16 cellular contexts compared by ENCODE assay signal in genomic region chr18:49845629-49846252, GRCh38.
"Had no signal": no experiment of that assay in that cellular context is flagged by ENCODE, and none has a peak within 500 bp of the region (broad histone marks: within the 10 kb centered on the region; RNA-seq: fewer than 3 reads in every experiment).

No MANE protein-coding gene starts in this region.

- ATAC-seq: activated T-helper 17 cell treated with anti-CD3 and anti-CD28 coated beads, Interleukin-2, amount 50 U/mL, for 72 hours; stimulated activated memory B cell treated with anti-CD40 and anti-IgM and Interleukin-4, amounts not matched to agents 10 μg/mL and 1 μg/mL and 100 μg/mL, for 72 hours had no signal

- H3K9me3 Mint-ChIP-seq: activated B cell treated with CpG ODN at 0.5 μM for 24 hours; activated CD4-positive, alpha-beta T cell treated with anti-CD3 and anti-CD28 coated beads, Interleukin-2, amount 10 ng/mL, durations not matched to agents 7 days and 5 days; activated naive CD4-positive, alpha-beta T cell treated with anti-CD3 and anti-CD28 coated beads, Interleukin-2, amount 10 ng/mL, durations not matched to agents 7 days and 5 days; activated T-helper 17 cell treated with anti-CD3 and anti-CD28 coated beads, Interleukin-2, amount 50 U/mL, for 72 hours; stimulated activated memory B cell treated with anti-CD40 and anti-IgM and Interleukin-4, amounts not matched to agents 10 μg/mL and 1 μg/mL and 100 μg/mL, for 72 hours had no signal

- H3K4me3 Mint-ChIP-seq: activated B cell treated with CpG ODN at 0.5 μM for 24 hours; activated CD4-positive, alpha-beta T cell treated with anti-CD3 and anti-CD28 coated beads, Interleukin-2, amount 10 ng/mL, durations not matched to agents 7 days and 5 days; activated naive CD4-positive, alpha-beta T cell treated with anti-CD3 and anti-CD28 coated beads, Interleukin-2, amount 10 ng/mL, durations not matched to agents 7 days and 5 days; activated T-helper 17 cell treated with anti-CD3 and anti-CD28 coated beads, Interleukin-2, amount 50 U/mL, for 72 hours; stimulated activated memory B cell treated with anti-CD40 and anti-IgM and Interleukin-4, amounts not matched to agents 10 μg/mL and 1 μg/mL and 100 μg/mL, for 72 hours had no signal

- H3K27ac Mint-ChIP-seq: activated B cell treated with CpG ODN at 0.5 μM for 24 hours; activated CD4-positive, alpha-beta T cell treated with anti-CD3 and anti-CD28 coated beads, Interleukin-2, amount 10 ng/mL, durations not matched to agents 7 days and 5 days; activated naive CD4-positive, alpha-beta T cell treated with anti-CD3 and anti-CD28 coated beads, Interleukin-2, amount 10 ng/mL, durations not matched to agents 7 days and 5 days; stimulated activated memory B cell treated with anti-CD40 and anti-IgM and Interleukin-4, amounts not matched to agents 10 μg/mL and 1 μg/mL and 100 μg/mL, for 72 hours had no signal

- H3K27me3 ChIP-seq: adrenal gland, right lobe of liver had no signal

- H3K36me3 ChIP-seq: adrenal gland, right lobe of liver had no signal

- H3K27ac ChIP-seq: adrenal gland, coronary artery, right lobe of liver, SK-N-MC, spleen had no signal

- H3K36me3 Mint-ChIP-seq: activated naive CD4-positive, alpha-beta T cell treated with anti-CD3 and anti-CD28 coated beads, Interleukin-2, amount 10 ng/mL, durations not matched to agents 7 days and 5 days; stimulated activated memory B cell treated with anti-CD40 and anti-IgM and Interleukin-4, amounts not matched to agents 10 μg/mL and 1 μg/mL and 100 μg/mL, for 72 hours had no signal

- H3K4me3 ChIP-seq: adrenal gland, coronary artery, right lobe of liver, SK-N-MC, spleen had no signal

- H3K4me1 ChIP-seq: adrenal gland, spleen had no signal

- DNase-seq: activated B cell treated with CpG ODN at 0.5 μM for 24 hours; activated CD4-positive, alpha-beta T cell treated with anti-CD3 and anti-CD28 coated beads, Interleukin-2, amount 10 ng/mL, durations not matched to agents 7 days and 5 days; activated naive CD4-positive, alpha-beta T cell treated with anti-CD3 and anti-CD28 coated beads, Interleukin-2, amount 10 ng/mL, durations not matched to agents 7 days and 5 days; activated T-cell treated with anti-CD3 and anti-CD28 coated beads for 4 hours; adrenal gland; effector CD4-positive, alpha-beta T cell; mesendoderm; spleen; stimulated activated CD4-positive, alpha-beta T cell treated with anti-CD3 and anti-CD28 coated beads, Interleukin-1b, Interleukin-23, amount 100 ng/mL, for 48 hours; trophoblast cell had no signal

- FAIRE-seq: islet of Langerhans had no signal

- H3K4me1 Mint-ChIP-seq: activated B cell treated with CpG ODN at 0.5 μM for 24 hours; activated naive CD4-positive, alpha-beta T cell treated with anti-CD3 and anti-CD28 coated beads, Interleukin-2, amount 10 ng/mL, durations not matched to agents 7 days and 5 days; activated T-helper 17 cell treated with anti-CD3 and anti-CD28 coated beads, Interleukin-2, amount 50 U/mL, for 72 hours; stimulated activated memory B cell treated with anti-CD40 and anti-IgM and Interleukin-4, amounts not matched to agents 10 μg/mL and 1 μg/mL and 100 μg/mL, for 72 hours had no signal

- H3K9me3 ChIP-seq: adrenal gland, right lobe of liver, spleen had no signal
